1 cellular context compared by ENCODE assay signal in the genomic region with DNA sequence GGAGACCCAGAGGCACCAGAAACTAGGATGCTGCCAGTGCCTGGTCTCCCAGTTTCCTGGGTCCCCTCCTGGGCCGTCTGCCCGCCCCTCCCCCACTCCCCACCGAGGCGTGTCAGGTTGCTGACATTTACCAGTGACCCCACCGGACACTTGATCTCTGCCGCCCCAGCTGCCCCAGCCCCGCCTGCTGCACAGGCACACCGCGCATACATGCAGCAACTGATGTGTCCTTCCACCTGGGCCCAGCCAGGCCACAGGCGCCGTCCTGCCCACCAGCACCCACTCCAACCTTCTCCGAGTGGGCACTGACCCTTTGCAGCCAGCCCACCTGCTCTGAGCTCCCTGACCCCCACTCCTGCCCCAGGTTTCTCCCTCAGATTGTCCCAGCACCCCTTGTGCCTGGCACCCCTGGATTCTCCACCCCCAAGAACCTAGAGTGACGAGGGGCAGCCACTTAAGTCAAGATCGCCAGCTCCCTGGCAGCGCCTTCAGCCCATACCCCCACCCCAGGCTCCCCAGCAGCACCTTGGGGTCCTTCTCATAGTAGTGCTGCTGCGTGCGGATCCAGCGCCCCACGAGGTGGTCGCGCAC.
TF ChIP-seq lines count a peak whose summit lies in the region.

No MANE protein-coding gene starts in this region.

TF ChIP-seq in endothelial cell of umbilical vein, 7 proteins besides CTCF, POLR2A, EP300 and RAD21:
- TF ChIP-seq, protein P1, sequence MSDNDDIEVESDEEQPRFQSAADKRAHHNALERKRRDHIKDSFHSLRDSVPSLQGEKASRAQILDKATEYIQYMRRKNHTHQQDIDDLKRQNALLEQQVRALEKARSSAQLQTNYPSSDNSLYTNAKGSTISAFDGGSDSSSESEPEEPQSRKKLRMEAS (IDR thresholded peaks at IDR 0.05; ENCODE audit: insufficient read depth, insufficient read length), result no peak
- TF ChIP-seq POLR2AphosphoS5 (IDR thresholded peaks at IDR 0.05; ENCODE audit: insufficient read depth, low read depth, low read length) (peak; percentile 14), FOS (IDR thresholded peaks at IDR 0.05; ENCODE audit: borderline replicate concordance, insufficient read depth, low read length) (no peak), JUN (IDR thresholded peaks at IDR 0.05; ENCODE audit: borderline replicate concordance, insufficient read depth, insufficient read length, low read depth) (no peak)
